ENCODE assay signal across 1 cellular context in genomic region chr6:130993292-130993765, GRCh38.
TF ChIP-seq lines count a peak whose summit lies in the region.

No MANE protein-coding gene starts in this region.

TF ChIP-seq in K562, 482 proteins besides CTCF, POLR2A, EP300 and RAD21 (continued from another document and continues in another):
- TF ChIP-seq CREB3L1 (IDR thresholded peaks at IDR 0.05; ENCODE audit: borderline replicate concordance, low read depth): no peak
- TF ChIP-seq SPI1 (IDR thresholded peaks at IDR 0.05; ENCODE audit: borderline replicate concordance, low read depth, low read length): peak; percentile 81
- TF ChIP-seq MXD1 (CRISPR knock-in tag; IDR thresholded peaks at IDR 0.05; ENCODE audit: borderline replicate concordance, poor library complexity, severe bottlenecking): no peak
- TF ChIP-seq ZBTB49 (CRISPR knock-in tag; IDR thresholded peaks at IDR 0.05; ENCODE audit: borderline replicate concordance): no peak
- TF ChIP-seq XRCC3 (IDR thresholded peaks at IDR 0.05): no peak
- no peak for TF ChIP-seq ELK1 (CRISPR knock-in tag; IDR thresholded peaks at IDR 0.05)
- no peak for TF ChIP-seq ZNF217 (CRISPR knock-in tag; IDR thresholded peaks at IDR 0.05)
- no peak for TF ChIP-seq E2F6 (IDR thresholded peaks at IDR 0.05; ENCODE audit: borderline replicate concordance in 1 of 2, extremely low read depth in 1 of 2, insufficient read depth in 1 of 2, insufficient read length in 1 of 2, low read depth in 1 of 2, low read length in 1 of 2, poor library complexity in 1 of 2, severe bottlenecking in 1 of 2)
- peak; percentile 66; the same call in 1 of the 2 replicates for TF ChIP-seq NCOA1 (IDR thresholded peaks at IDR 0.05; ENCODE audit: low read depth)
- TF ChIP-seq SAP30 (IDR thresholded peaks at IDR 0.05; ENCODE audit: borderline replicate concordance, insufficient read depth, low read depth, low read length, poor library complexity, severe bottlenecking): no peak
- no peak for TF ChIP-seq STAT6 (CRISPR knock-in tag; IDR thresholded peaks at IDR 0.05)
- no peak for TF ChIP-seq ZNF639 (CRISPR knock-in tag; conservative IDR thresholded peaks at IDR 0.05 in 1 of 2, IDR thresholded peaks at IDR 0.05 in 1 of 2)
- TF ChIP-seq CHCHD3 (CRISPR knock-in tag; IDR thresholded peaks at IDR 0.05): no peak
- 0 out of 2 replicates have a peak, but pooled peaks have one; percentile 11 for TF ChIP-seq PKNOX1 (IDR thresholded peaks at IDR 0.05)
- TF ChIP-seq NFIC (IDR thresholded peaks at IDR 0.05): no peak
- no peak for TF ChIP-seq ZSCAN32 (CRISPR knock-in tag; IDR thresholded peaks at IDR 0.05)
- no peak for TF ChIP-seq RBM15 (IDR thresholded peaks at IDR 0.05; ENCODE audit: insufficient read depth, low read length)
- no peak for TF ChIP-seq ELK3 (CRISPR knock-in tag; IDR thresholded peaks at IDR 0.05)
- no peak for TF ChIP-seq ZNF408 (CRISPR knock-in tag; IDR thresholded peaks at IDR 0.05; ENCODE audit: low read depth)
- TF ChIP-seq MTA3 (IDR thresholded peaks at IDR 0.05; ENCODE audit: borderline replicate concordance): peak; percentile 61
- peak; percentile 52 for TF ChIP-seq TAL1 (IDR thresholded peaks at IDR 0.05)
- TF ChIP-seq TBL1XR1 (IDR thresholded peaks at IDR 0.05; ENCODE audit: low read length in 2 of 2): peak in 1 of 2 experiments; percentile 66; a peak in 2 of 4 replicates
- TF ChIP-seq DEAF1 (CRISPR knock-in tag; IDR thresholded peaks at IDR 0.05): no peak
- no peak for TF ChIP-seq ZNF146 (CRISPR knock-in tag; IDR thresholded peaks at IDR 0.05; ENCODE audit: unreplicated experiment)
- no peak for TF ChIP-seq NCOA4 (IDR thresholded peaks at IDR 0.05; ENCODE audit: partially characterized antibody)
- peak; percentile 32 for TF ChIP-seq NEUROD1 (IDR thresholded peaks at IDR 0.05; ENCODE audit: borderline replicate concordance, low read depth, low read length, partially characterized antibody)
- TF ChIP-seq BDP1 (IDR thresholded peaks at IDR 0.05; ENCODE audit: insufficient read depth, insufficient read length): no peak
- peak; percentile 40 to 49; a peak in 3 of 4 replicates for TF ChIP-seq NRF1 (conservative IDR thresholded peaks at IDR 0.05 in 1 of 2, IDR thresholded peaks at IDR 0.05 in 1 of 2)
- TF ChIP-seq ARID2 (IDR thresholded peaks at IDR 0.05): no peak
- peak; percentile 63 to 82 for TF ChIP-seq MAZ (CRISPR knock-in tag; conservative IDR thresholded peaks at IDR 0.05 in 1 of 2, IDR thresholded peaks at IDR 0.05 in 1 of 2)
- TF ChIP-seq ZNF778 (CRISPR knock-in tag; IDR thresholded peaks at IDR 0.05): no peak
- no peak for TF ChIP-seq TGIF2 (CRISPR knock-in tag; IDR thresholded peaks at IDR 0.05)
- peak; percentile 40 for TF ChIP-seq KDM5B (IDR thresholded peaks at IDR 0.05; ENCODE audit: insufficient replicate concordance, low read depth, low read length)
- TF ChIP-seq CCNT2 (IDR thresholded peaks at IDR 0.05; ENCODE audit: borderline replicate concordance, extremely low read depth, insufficient read length, low read depth, low read length): peak; percentile 44
- no peak for TF ChIP-seq ZFX (CRISPR knock-in tag; IDR thresholded peaks at IDR 0.05)
- no peak for TF ChIP-seq ZNF398 (CRISPR knock-in tag; IDR thresholded peaks at IDR 0.05)
- peak; percentile 44; the same call in 1 of the 2 replicates for TF ChIP-seq L3MBTL2 (IDR thresholded peaks at IDR 0.05)
- TF ChIP-seq HDAC8 (tag; IDR thresholded peaks at IDR 0.05): no peak
- no peak for TF ChIP-seq FOXO4 (CRISPR knock-in tag; IDR thresholded peaks at IDR 0.05)
- TF ChIP-seq ZNF41 (CRISPR knock-in tag; conservative IDR thresholded peaks at IDR 0.05): no peak
